In the genomic region with DNA sequence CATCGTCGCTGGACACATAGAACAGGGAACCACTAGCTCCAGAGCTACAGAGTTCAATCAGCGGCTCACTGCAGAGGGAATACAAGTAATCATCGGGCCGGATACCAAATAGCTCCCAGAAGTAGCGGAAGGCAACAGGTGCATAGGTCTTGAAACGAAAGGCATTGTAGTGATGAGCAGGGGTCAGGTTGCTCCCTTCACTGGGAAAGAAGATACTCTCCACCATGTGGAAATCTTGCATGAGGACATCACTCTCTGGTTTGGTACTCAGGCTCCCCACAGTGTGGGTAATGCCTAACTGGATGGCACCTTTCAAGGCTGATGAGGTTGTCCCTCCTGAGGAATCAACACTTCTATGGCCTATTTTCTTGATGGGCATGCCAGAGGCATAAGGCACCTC, we compare ENCODE assay signal across 1 cellular context. TPM values are rescaled to one million over a fixed set of nuclear protein-coding genes. Genes with fewer than 3 reads are reported as not detected.
"Had no signal": no experiment of that assay in that cellular context is flagged by ENCODE, and none has a peak within 500 bp of the region (broad histone marks: within the 10 kb centered on the region; RNA-seq: fewer than 3 reads in every experiment).

No MANE protein-coding gene starts in this region.

RNA-seq across cellular contexts. Expression of a gene that starts 32.7 kb away (rescaled TPM):
- total RNA-seq: mononuclear cell had no signal
